ENCODE assay signal across 1 cellular context in the genomic region with DNA sequence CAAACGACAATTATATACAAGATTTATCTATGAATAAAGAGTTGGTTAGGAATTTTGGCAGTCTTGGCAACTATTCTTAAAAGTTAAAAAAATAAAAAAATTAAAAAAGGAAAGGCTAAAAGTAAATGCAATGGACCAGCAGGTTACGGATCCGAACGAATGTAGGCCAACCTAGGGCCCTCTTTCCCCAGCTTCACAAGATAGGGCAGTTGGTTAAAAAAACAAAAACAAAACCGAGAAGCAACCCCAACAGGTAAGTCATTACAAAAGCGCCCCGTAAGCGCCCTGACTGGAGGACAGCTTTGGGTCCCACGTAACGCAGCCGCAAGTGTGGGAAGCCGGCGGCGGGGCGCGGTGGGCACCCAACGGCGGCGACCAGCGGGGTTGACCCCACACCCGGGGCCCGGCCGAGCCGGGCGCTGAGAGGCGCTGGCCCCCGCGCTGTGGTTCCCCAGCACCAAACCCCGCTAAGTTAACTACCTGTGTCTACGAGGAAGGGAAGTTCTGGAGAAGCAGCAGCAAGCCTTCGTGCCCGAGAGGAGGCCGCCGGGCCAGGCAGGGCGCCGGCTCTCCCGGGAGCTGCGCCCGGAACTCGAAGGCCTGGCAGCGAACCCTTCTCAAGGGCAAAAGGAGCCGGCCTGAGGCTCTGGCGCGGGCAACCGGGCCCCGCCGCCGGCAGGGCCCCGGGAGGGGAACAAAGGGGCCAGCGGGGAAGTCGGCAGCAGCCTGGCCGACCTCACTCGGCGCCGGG.
TF ChIP-seq lines count a peak whose summit lies in the region.

No MANE protein-coding gene starts in this region.

TF ChIP-seq in HepG2, 621 proteins besides CTCF, POLR2A, EP300 and RAD21 (continued from another document and continues in another):
- TF ChIP-seq, protein P1, sequence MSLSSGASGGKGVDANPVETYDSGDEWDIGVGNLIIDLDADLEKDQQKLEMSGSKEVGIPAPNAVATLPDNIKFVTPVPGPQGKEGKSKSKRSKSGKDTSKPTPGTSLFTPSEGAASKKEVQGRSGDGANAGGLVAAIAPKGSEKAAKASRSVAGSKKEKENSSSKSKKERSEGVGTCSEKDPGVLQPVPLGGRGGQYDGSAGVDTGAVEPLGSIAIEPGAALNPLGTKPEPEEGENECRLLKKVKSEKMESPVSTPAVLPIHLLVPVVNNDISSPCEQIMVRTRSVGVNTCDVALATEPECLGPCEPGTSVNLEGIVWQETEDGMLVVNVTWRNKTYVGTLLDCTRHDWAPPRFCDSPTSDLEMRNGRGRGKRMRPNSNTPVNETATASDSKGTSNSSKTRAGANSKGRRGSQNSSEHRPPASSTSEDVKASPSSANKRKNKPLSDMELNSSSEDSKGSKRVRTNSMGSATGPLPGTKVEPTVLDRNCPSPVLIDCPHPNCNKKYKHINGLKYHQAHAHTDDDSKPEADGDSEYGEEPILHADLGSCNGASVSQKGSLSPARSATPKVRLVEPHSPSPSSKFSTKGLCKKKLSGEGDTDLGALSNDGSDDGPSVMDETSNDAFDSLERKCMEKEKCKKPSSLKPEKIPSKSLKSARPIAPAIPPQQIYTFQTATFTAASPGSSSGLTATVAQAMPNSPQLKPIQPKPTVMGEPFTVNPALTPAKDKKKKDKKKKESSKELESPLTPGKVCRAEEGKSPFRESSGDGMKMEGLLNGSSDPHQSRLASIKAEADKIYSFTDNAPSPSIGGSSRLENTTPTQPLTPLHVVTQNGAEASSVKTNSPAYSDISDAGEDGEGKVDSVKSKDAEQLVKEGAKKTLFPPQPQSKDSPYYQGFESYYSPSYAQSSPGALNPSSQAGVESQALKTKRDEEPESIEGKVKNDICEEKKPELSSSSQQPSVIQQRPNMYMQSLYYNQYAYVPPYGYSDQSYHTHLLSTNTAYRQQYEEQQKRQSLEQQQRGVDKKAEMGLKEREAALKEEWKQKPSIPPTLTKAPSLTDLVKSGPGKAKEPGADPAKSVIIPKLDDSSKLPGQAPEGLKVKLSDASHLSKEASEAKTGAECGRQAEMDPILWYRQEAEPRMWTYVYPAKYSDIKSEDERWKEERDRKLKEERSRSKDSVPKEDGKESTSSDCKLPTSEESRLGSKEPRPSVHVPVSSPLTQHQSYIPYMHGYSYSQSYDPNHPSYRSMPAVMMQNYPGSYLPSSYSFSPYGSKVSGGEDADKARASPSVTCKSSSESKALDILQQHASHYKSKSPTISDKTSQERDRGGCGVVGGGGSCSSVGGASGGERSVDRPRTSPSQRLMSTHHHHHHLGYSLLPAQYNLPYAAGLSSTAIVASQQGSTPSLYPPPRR (CRISPR knock-in tag; IDR thresholded peaks at IDR 0.05; ENCODE audit: borderline replicate concordance) = no peak
- TF ChIP-seq KDM5A (IDR thresholded peaks at IDR 0.05; ENCODE audit: borderline replicate concordance, low read length) (0 out of 2 replicates have a peak, but pooled peaks have one; percentile 68), ZNF720 (CRISPR knock-in tag; IDR thresholded peaks at IDR 0.05) (no peak), RFXAP (CRISPR knock-in tag; IDR thresholded peaks at IDR 0.05; ENCODE audit: borderline replicate concordance) (peak; percentile 10; the same call in 1 of the 2 replicates), FOXK2 (IDR thresholded peaks at IDR 0.05) (no peak), ZNF343 (CRISPR knock-in tag; IDR thresholded peaks at IDR 0.05) (no peak; the same call in none of the 2 replicates), SIN3B (IDR thresholded peaks at IDR 0.05; ENCODE audit: low read length) (no peak), HES4 (CRISPR knock-in tag; IDR thresholded peaks at IDR 0.05; ENCODE audit: borderline replicate concordance) (no peak), IKZF4 (CRISPR knock-in tag; IDR thresholded peaks at IDR 0.05; ENCODE audit: borderline replicate concordance, low read depth, not compliant biosample characterization) (no peak), ZNF484 (CRISPR knock-in tag; IDR thresholded peaks at IDR 0.05; ENCODE audit: borderline replicate concordance, low read depth) (no peak), ZMYM2 (CRISPR knock-in tag; IDR thresholded peaks at IDR 0.05) (no peak), POLR2G (IDR thresholded peaks at IDR 0.05; ENCODE audit: low read depth, low read length) (peak; percentile 25; the same call in 1 of the 2 replicates), PHF8 (CRISPR knock-in tag; IDR thresholded peaks at IDR 0.05) (no peak), MXI1 (IDR thresholded peaks at IDR 0.05; ENCODE audit: borderline replicate concordance, low read depth, low read length) (no peak), ZNF879 (CRISPR knock-in tag; IDR thresholded peaks at IDR 0.05) (no peak), ZNF136 (CRISPR knock-in tag; IDR thresholded peaks at IDR 0.05; ENCODE audit: low read depth) (no peak), RBM39 (IDR thresholded peaks at IDR 0.05; ENCODE audit: low read depth, low read length, poor library complexity, severe bottlenecking) (peak; percentile 77), SMC3 (IDR thresholded peaks at IDR 0.05; ENCODE audit: low read length) (no peak), LCORL (IDR thresholded peaks at IDR 0.05) (no peak), LCORL (CRISPR knock-in tag; IDR thresholded peaks at IDR 0.05) (no peak; the same call in 1 of the 2 replicates), ZNF83 (CRISPR knock-in tag; IDR thresholded peaks at IDR 0.05; ENCODE audit: borderline replicate concordance) (no peak), SRSF1 (optimal IDR thresholded peaks at IDR 0.05; ENCODE audit: low read depth, low read length) (peak; percentile 43)
- TF ChIP-seq, protein P2, sequence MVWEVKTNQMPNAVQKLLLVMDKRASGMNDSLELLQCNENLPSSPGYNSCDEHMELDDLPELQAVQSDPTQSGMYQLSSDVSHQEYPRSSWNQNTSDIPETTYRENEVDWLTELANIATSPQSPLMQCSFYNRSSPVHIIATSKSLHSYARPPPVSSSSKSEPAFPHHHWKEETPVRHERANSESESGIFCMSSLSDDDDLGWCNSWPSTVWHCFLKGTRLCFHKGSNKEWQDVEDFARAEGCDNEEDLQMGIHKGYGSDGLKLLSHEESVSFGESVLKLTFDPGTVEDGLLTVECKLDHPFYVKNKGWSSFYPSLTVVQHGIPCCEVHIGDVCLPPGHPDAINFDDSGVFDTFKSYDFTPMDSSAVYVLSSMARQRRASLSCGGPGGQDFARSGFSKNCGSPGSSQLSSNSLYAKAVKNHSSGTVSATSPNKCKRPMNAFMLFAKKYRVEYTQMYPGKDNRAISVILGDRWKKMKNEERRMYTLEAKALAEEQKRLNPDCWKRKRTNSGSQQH (CRISPR knock-in tag; IDR thresholded peaks at IDR 0.05; ENCODE audit: low read depth) = no peak; the same call in 1 of the 2 replicates
- TF ChIP-seq, protein P3, sequence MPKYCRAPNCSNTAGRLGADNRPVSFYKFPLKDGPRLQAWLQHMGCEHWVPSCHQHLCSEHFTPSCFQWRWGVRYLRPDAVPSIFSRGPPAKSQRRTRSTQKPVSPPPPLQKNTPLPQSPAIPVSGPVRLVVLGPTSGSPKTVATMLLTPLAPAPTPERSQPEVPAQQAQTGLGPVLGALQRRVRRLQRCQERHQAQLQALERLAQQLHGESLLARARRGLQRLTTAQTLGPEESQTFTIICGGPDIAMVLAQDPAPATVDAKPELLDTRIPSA (CRISPR knock-in tag; IDR thresholded peaks at IDR 0.05; ENCODE audit: borderline replicate concordance) = 0 out of 2 replicates have a peak, but pooled peaks have one; percentile 4
- TF ChIP-seq, protein P4, sequence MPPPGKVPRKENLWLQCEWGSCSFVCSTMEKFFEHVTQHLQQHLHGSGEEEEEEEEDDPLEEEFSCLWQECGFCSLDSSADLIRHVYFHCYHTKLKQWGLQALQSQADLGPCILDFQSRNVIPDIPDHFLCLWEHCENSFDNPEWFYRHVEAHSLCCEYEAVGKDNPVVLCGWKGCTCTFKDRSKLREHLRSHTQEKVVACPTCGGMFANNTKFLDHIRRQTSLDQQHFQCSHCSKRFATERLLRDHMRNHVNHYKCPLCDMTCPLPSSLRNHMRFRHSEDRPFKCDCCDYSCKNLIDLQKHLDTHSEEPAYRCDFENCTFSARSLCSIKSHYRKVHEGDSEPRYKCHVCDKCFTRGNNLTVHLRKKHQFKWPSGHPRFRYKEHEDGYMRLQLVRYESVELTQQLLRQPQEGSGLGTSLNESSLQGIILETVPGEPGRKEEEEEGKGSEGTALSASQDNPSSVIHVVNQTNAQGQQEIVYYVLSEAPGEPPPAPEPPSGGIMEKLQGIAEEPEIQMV (CRISPR knock-in tag; IDR thresholded peaks at IDR 0.05; ENCODE audit: low read depth) = no peak
- TF ChIP-seq, protein P5, sequence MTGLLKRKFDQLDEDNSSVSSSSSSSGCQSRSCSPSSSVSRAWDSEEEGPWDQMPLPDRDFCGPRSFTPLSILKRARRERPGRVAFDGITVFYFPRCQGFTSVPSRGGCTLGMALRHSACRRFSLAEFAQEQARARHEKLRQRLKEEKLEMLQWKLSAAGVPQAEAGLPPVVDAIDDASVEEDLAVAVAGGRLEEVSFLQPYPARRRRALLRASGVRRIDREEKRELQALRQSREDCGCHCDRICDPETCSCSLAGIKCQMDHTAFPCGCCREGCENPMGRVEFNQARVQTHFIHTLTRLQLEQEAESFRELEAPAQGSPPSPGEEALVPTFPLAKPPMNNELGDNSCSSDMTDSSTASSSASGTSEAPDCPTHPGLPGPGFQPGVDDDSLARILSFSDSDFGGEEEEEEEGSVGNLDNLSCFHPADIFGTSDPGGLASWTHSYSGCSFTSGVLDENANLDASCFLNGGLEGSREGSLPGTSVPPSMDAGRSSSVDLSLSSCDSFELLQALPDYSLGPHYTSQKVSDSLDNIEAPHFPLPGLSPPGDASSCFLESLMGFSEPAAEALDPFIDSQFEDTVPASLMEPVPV (CRISPR knock-in tag; IDR thresholded peaks at IDR 0.05) = no peak
- TF ChIP-seq, protein P6, sequence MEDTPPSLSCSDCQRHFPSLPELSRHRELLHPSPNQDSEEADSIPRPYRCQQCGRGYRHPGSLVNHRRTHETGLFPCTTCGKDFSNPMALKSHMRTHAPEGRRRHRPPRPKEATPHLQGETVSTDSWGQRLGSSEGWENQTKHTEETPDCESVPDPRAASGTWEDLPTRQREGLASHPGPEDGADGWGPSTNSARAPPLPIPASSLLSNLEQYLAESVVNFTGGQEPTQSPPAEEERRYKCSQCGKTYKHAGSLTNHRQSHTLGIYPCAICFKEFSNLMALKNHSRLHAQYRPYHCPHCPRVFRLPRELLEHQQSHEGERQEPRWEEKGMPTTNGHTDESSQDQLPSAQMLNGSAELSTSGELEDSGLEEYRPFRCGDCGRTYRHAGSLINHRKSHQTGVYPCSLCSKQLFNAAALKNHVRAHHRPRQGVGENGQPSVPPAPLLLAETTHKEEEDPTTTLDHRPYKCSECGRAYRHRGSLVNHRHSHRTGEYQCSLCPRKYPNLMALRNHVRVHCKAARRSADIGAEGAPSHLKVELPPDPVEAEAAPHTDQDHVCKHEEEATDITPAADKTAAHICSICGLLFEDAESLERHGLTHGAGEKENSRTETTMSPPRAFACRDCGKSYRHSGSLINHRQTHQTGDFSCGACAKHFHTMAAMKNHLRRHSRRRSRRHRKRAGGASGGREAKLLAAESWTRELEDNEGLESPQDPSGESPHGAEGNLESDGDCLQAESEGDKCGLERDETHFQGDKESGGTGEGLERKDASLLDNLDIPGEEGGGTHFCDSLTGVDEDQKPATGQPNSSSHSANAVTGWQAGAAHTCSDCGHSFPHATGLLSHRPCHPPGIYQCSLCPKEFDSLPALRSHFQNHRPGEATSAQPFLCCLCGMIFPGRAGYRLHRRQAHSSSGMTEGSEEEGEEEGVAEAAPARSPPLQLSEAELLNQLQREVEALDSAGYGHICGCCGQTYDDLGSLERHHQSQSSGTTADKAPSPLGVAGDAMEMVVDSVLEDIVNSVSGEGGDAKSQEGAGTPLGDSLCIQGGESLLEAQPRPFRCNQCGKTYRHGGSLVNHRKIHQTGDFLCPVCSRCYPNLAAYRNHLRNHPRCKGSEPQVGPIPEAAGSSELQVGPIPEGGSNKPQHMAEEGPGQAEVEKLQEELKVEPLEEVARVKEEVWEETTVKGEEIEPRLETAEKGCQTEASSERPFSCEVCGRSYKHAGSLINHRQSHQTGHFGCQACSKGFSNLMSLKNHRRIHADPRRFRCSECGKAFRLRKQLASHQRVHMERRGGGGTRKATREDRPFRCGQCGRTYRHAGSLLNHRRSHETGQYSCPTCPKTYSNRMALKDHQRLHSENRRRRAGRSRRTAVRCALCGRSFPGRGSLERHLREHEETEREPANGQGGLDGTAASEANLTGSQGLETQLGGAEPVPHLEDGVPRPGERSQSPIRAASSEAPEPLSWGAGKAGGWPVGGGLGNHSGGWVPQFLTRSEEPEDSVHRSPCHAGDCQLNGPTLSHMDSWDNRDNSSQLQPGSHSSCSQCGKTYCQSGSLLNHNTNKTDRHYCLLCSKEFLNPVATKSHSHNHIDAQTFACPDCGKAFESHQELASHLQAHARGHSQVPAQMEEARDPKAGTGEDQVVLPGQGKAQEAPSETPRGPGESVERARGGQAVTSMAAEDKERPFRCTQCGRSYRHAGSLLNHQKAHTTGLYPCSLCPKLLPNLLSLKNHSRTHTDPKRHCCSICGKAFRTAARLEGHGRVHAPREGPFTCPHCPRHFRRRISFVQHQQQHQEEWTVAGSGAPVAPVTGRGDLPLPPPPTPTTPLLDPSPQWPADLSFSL (CRISPR knock-in tag; IDR thresholded peaks at IDR 0.05) = no peak
- TF ChIP-seq, protein P7, sequence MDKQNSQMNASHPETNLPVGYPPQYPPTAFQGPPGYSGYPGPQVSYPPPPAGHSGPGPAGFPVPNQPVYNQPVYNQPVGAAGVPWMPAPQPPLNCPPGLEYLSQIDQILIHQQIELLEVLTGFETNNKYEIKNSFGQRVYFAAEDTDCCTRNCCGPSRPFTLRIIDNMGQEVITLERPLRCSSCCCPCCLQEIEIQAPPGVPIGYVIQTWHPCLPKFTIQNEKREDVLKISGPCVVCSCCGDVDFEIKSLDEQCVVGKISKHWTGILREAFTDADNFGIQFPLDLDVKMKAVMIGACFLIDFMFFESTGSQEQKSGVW (CRISPR knock-in tag; IDR thresholded peaks at IDR 0.05; ENCODE audit: borderline replicate concordance) = no peak
- TF ChIP-seq, protein P8, sequence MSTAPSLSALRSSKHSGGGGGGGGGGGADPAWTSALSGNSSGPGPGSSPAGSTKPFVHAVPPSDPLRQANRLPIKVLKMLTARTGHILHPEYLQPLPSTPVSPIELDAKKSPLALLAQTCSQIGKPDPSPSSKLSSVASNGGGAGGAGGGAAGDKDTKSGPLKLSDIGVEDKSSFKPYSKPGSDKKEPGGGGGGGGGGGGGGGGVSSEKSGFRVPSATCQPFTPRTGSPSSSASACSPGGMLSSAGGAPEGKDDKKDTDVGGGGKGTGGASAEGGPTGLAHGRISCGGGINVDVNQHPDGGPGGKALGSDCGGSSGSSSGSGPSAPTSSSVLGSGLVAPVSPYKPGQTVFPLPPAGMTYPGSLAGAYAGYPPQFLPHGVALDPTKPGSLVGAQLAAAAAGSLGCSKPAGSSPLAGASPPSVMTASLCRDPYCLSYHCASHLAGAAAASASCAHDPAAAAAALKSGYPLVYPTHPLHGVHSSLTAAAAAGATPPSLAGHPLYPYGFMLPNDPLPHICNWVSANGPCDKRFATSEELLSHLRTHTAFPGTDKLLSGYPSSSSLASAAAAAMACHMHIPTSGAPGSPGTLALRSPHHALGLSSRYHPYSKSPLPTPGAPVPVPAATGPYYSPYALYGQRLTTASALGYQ (CRISPR knock-in tag; IDR thresholded peaks at IDR 0.05) = no peak
